In genomic region chr1:172778461-172779455, GRCh38 we compare ENCODE assay signal across 8 cellular contexts.
DNase-seq lines count a peak whose midpoint lies in the region; ATAC-seq and TF ChIP-seq lines count a peak whose summit lies in the region.

No MANE protein-coding gene starts in this region.

- no peaks in the 10 kb centered on the region for H3K79me2 ChIP-seq in PC-9 (ENCODE audit: low read depth)

- TF ChIP-seq CTCF in GM06990 (IDR thresholded peaks at IDR 0.05; ENCODE audit: insufficient read depth, low read length, poor library complexity, severe bottlenecking) (peak; percentile 57), LNCAP (IDR thresholded peaks at IDR 0.05) (peak; percentile 39; the same call in 1 of the 2 replicates), fibroblast of villous mesenchyme (IDR thresholded peaks at IDR 0.05; ENCODE audit: insufficient read depth, low read depth, low read length) (peak; percentile 35), PC-9 (conservative IDR thresholded peaks at IDR 0.05) (no peak)

- H3K9me2 ChIP-seq in PC-9 (ENCODE audit: insufficient read depth) = no peaks in the 10 kb centered on the region

- H3K4me3 ChIP-seq in GM06990 (replicated peaks; ENCODE audit: low read depth, low read length) (no peak overlapping the region), fibroblast of villous mesenchyme (ENCODE audit: low read depth, low read length) (no peak overlapping the region), PC-9 (no peak overlapping the region)

- POLR2A ChIA-PET in PC-9 (lab: Charles Lee; ENCODE audit: unreplicated experiment) = interaction anchor here (0.7 kb wide), 1 partner anchor 72 kb away, joined by 5 read pairs; no protein-coding TSS in a partner anchor

- no peak overlapping the region for H2AFZ ChIP-seq in PC-9

- H3K27ac ChIP-seq in PC-9 = no peak overlapping the region

- peak; percentile 56 for DNase-seq in GM06990 (ENCODE audit: extremely low read depth, insufficient read length)
- peak; percentile 25 for DNase-seq in fibroblast of villous mesenchyme (ENCODE audit: low read depth)
- no peak for DNase-seq in UCSD-AML1 (lab: John Stamatoyannopoulos, UW; ENCODE audit: unreplicated experiment)
- no peak for DNase-seq in PC-9
- DNase-seq in amygdala (lab: John Stamatoyannopoulos, UW) = no peak
- DNase-seq in NCI-H2107 (lab: John Stamatoyannopoulos, UW) = no peak

- no peaks in the 10 kb centered on the region for H3F3A ChIP-seq in PC-9 (ENCODE audit: insufficient read depth, low read depth)

- peak; percentile 59 for ATAC-seq in GM21526 (IDR thresholded peaks at IDR 0.05; ENCODE audit: low FRiP score, unreplicated experiment)

- CTCF ChIA-PET in PC-9 (lab: Charles Lee) = no interaction called here

- intact Hi-C loops in PC-9 (cut with micrococcal nuclease; ENCODE audit: unreplicated experiment) = no loop called here

- H3K27me3 ChIP-seq in GM06990 (replicated peaks; ENCODE audit: control insufficient read depth, insufficient read depth, low read length) (peaks cover 3% of the 10 kb centered on the region; the same call in 1 of the 2 replicates), PC-9 (ENCODE audit: insufficient read depth, low read depth) (no peaks in the 10 kb centered on the region)

- no peak overlapping the region for H3K4me2 ChIP-seq in PC-9

- H3K36me3 ChIP-seq in GM06990 (ENCODE audit: control insufficient read depth, insufficient read depth, low read length) (no peaks in the 10 kb centered on the region), PC-9 (ENCODE audit: low read depth) (no peaks in the 10 kb centered on the region)

- H3K4me1 ChIP-seq in PC-9 (replicated peaks; ENCODE audit: insufficient read depth) = no peaks in the 10 kb centered on the region

- no TSS peak for BruUV-seq in PC-9 (replicated peaks; lab: Mats Ljungman, UMichigan)

- no peaks in the 10 kb centered on the region; the same call in 1 of the 2 replicates for H3K9me3 ChIP-seq in PC-9 (ENCODE audit: insufficient read depth, low read depth)

- H4K20me1 ChIP-seq in PC-9 (ENCODE audit: insufficient read depth) = no peaks in the 10 kb centered on the region

Comparison
In these comparisons a context has a peak if more than half of its experiments do, and no peak if none do; other contexts are left out.
1. DNase-seq: peak in GM06990 (single experiment) and fibroblast of villous mesenchyme (single experiment); none in UCSD-AML1 (single experiment), PC-9 (0 of 2), amygdala (0 of 56) and NCI-H2107 (single experiment).